ENCODE assay signal across 12 cellular contexts in genomic region chr13:46389457-46389856, GRCh38. TPM values are rescaled to one million over a fixed set of nuclear protein-coding genes. Genes with fewer than 3 reads are reported as not detected.
A peak's percentile ranks its signal among the peaks of the same experiment; 100 is the strongest.
DNase-seq lines count a peak whose midpoint lies in the region; ATAC-seq and TF ChIP-seq lines count a peak whose summit lies in the region.
"Had no signal": no experiment of that assay in that cellular context is flagged by ENCODE, and none has a peak within 500 bp of the region (broad histone marks: within the 10 kb centered on the region; RNA-seq: fewer than 3 reads in every experiment).

No MANE protein-coding gene starts in this region.

- H3K27me3 ChIP-seq in Caco-2 (replicated peaks; ENCODE audit: control insufficient read depth, insufficient read depth, low read length) (no peaks in the 10 kb centered on the region), OCI-LY1 (ENCODE audit: insufficient read depth, low read length) (no peaks in the 10 kb centered on the region), endodermal cell (ENCODE audit: control insufficient read depth, insufficient read depth, low read length, poor library complexity, severe bottlenecking) (peaks cover 59% of the 10 kb centered on the region), sigmoid colon (peaks cover 4 to 36% (median 18%) of the 10 kb centered on the region in 3 donors)

- WGBS in endodermal cell (ENCODE audit: insufficient coverage in 1 of 2, insufficient read length in 1 of 2), 2 experiments = 75 to 86% methylated on average over 5 of the region's 5 CpGs
- 16 to 49% methylated on average over 5 of the region's 5 CpGs for WGBS in sigmoid colon, 2 donors

- H4K20me1 ChIP-seq in OCI-LY1 (ENCODE audit: insufficient read depth, low read length) = no peaks in the 10 kb centered on the region

- CTCF ChIA-PET in Caco-2 (lab: Charles Lee) = no interaction called here

- H3K9me3 Mint-ChIP-seq in Caco-2 (ENCODE audit: unreplicated experiment) (no peaks in the 10 kb centered on the region), endodermal cell (no peaks in the 10 kb centered on the region)
- no peaks in the 10 kb centered on the region for H3K9me3 Mint-ChIP-seq in naive thymus-derived CD8-positive, alpha-beta T cell

- H3K9ac ChIP-seq in OCI-LY1 (ENCODE audit: low read length) (peak overlapping the region; percentile 98), endodermal cell (ENCODE audit: extremely low read depth, low read length, poor library complexity, severe bottlenecking) (no peak overlapping the region)

- H3K9me3 ChIP-seq in Caco-2 (no peaks in the 10 kb centered on the region), OCI-LY1 (ENCODE audit: low read length) (no peaks in the 10 kb centered on the region), endodermal cell (ENCODE audit: control insufficient read depth, low read length) (no peaks in the 10 kb centered on the region), sigmoid colon (no peaks in the 10 kb centered on the region)

- H3K27ac ChIP-seq in OCI-LY1 (ENCODE audit: low read depth, low read length, poor library complexity, severe bottlenecking) = peak overlapping the region; percentile 94
- peak overlapping the region; percentile 47 for H3K27ac ChIP-seq in endodermal cell (ENCODE audit: low read depth, low read length)
- H3K27ac ChIP-seq in sigmoid colon = peak overlapping the region in 3 of 4 donors; percentile 42 to 58 (median 42)

- peaks cover 42% of the 10 kb centered on the region for H3K79me2 ChIP-seq in OCI-LY1 (ENCODE audit: insufficient read depth, low read length)

- peaks cover 36% of the 10 kb centered on the region for H3K4me1 ChIP-seq in Caco-2
- peaks cover 77% of the 10 kb centered on the region for H3K4me1 ChIP-seq in OCI-LY1 (ENCODE audit: insufficient read depth, low read length, severe bottlenecking)
- no peaks in the 10 kb centered on the region for H3K4me1 ChIP-seq in endodermal cell (ENCODE audit: control insufficient read depth, insufficient read depth, low read length)
- H3K4me1 ChIP-seq in sigmoid colon = peaks cover 0 to 11% (median 4%) of the 10 kb centered on the region in 4 donors

- DNase-seq in Caco-2 = no peak
- no peak for DNase-seq in endodermal cell
- DNase-seq in sigmoid colon = no peak
- DNase-seq in naive thymus-derived CD8-positive, alpha-beta T cell = no peak
- DNase-seq in putamen (ENCODE audit: low spot score) = no peak
- no peak for DNase-seq in AML-193 (lab: John Stamatoyannopoulos, UW)
- DNase-seq: activated gamma-delta T cell treated with Interleukin-2 at 50 U/mL for 16 hours; effector CD4-positive, alpha-beta T cell; NCI-H1092; NK-92 treated with Interleukin-12 subunit alpha and Interleukin-12 subunit beta, amount 100 ng/mL, for 24 hours had no signal

- no TSS peak for BruUV-seq in Caco-2 (replicated peaks; lab: Mats Ljungman, UMichigan)

- H3K4me2 ChIP-seq in OCI-LY1 (ENCODE audit: low read length) = peak overlapping the region; percentile 84

- peak overlapping the region; percentile 85 for H3K4me3 Mint-ChIP-seq in Caco-2 (ENCODE audit: unreplicated experiment)
- H3K4me3 Mint-ChIP-seq in endodermal cell = no peak overlapping the region
- H3K4me3 Mint-ChIP-seq in naive thymus-derived CD8-positive, alpha-beta T cell = peak overlapping the region in 4 of 10 donors; percentile 17 to 50 (median 40)

- TF ChIP-seq POLR2A in sigmoid colon (IDR thresholded peaks at IDR 0.05) = no peak

- H3K9me2 ChIP-seq in OCI-LY1 (ENCODE audit: low read depth, low read length) = no peaks in the 10 kb centered on the region

- no peak overlapping the region for H2AFZ ChIP-seq in OCI-LY1 (ENCODE audit: low read length)

- intact Hi-C loops in Caco-2 (cut with micrococcal nuclease; ENCODE audit: unreplicated experiment) = loop anchor here (2.0 kb wide), 1 partner anchor 69 kb away; no protein-coding TSS in a partner anchor
- intact Hi-C loops in sigmoid colon (cut with DNase I) = no loop called here

- peaks cover 39% of the 10 kb centered on the region for H3K4me1 Mint-ChIP-seq in Caco-2 (ENCODE audit: low read depth, unreplicated experiment)
- H3K4me1 Mint-ChIP-seq in endodermal cell = peaks cover 9% of the 10 kb centered on the region
- H3K4me1 Mint-ChIP-seq in naive thymus-derived CD8-positive, alpha-beta T cell = peaks cover 11 to 68% (median 31%) of the 10 kb centered on the region in 4 donors

- POLR2A ChIA-PET in Caco-2 (lab: Charles Lee) = no interaction called here
- POLR2A ChIA-PET in naive thymus-derived CD8-positive, alpha-beta T cell (lab: Charles Lee) = no interaction called here

- no peaks in the 10 kb centered on the region for H3K36me3 Mint-ChIP-seq in Caco-2 (ENCODE audit: insufficient read depth, unreplicated experiment)
- H3K36me3 Mint-ChIP-seq in endodermal cell (ENCODE audit: low read depth) = no peaks in the 10 kb centered on the region
- no peaks in the 10 kb centered on the region for H3K36me3 Mint-ChIP-seq in naive thymus-derived CD8-positive, alpha-beta T cell

- TF ChIP-seq EP300 in sigmoid colon (IDR thresholded peaks at IDR 0.05) = no peak

- no peak for TF ChIP-seq CTCF in Caco-2 (IDR thresholded peaks at IDR 0.05; ENCODE audit: insufficient read depth in 1 of 2, low read depth in 1 of 2, low read length in 1 of 2, severe bottlenecking in 1 of 2, unreplicated experiment in 1 of 2)
- TF ChIP-seq CTCF in OCI-LY1 (IDR thresholded peaks at IDR 0.05; ENCODE audit: low read length) = no peak
- no peak for TF ChIP-seq CTCF in endodermal cell (conservative IDR thresholded peaks at IDR 0.05)
- no peak for TF ChIP-seq CTCF in sigmoid colon (IDR thresholded peaks at IDR 0.05)

- peaks cover 13% of the 10 kb centered on the region; the same call in 1 of the 2 replicates for H3F3A ChIP-seq in OCI-LY1 (ENCODE audit: insufficient read depth, low read length)

- H3K36me3 ChIP-seq in Caco-2 (ENCODE audit: control insufficient read depth, insufficient read depth, low read length) (no peaks in the 10 kb centered on the region), OCI-LY1 (ENCODE audit: insufficient read depth, low read length) (peaks cover 23% of the 10 kb centered on the region), endodermal cell (ENCODE audit: control insufficient read depth, insufficient read depth, low read length) (no peaks in the 10 kb centered on the region), sigmoid colon (no peaks in the 10 kb centered on the region)

- no peak overlapping the region for H3K4me3 ChIP-seq in Caco-2 (ENCODE audit: low read depth, low read length)
- H3K4me3 ChIP-seq in OCI-LY1 (ENCODE audit: low read depth, low read length, poor library complexity, severe bottlenecking) = peak overlapping the region; percentile 89
- H3K4me3 ChIP-seq in endodermal cell (ENCODE audit: low read length) = no peak overlapping the region
- H3K4me3 ChIP-seq in sigmoid colon = no peak overlapping the region

- peak overlapping the region; percentile 56 for H3K27ac Mint-ChIP-seq in Caco-2 (ENCODE audit: unreplicated experiment)
- no peak overlapping the region for H3K27ac Mint-ChIP-seq in endodermal cell
- peak overlapping the region in 5 of 10 donors; percentile 43 to 76 (median 56) for H3K27ac Mint-ChIP-seq in naive thymus-derived CD8-positive, alpha-beta T cell

- ATAC-seq in HG03139 (IDR thresholded peaks at IDR 0.05; ENCODE audit: unreplicated experiment) = no peak
- no peak for ATAC-seq in naive thymus-derived CD8-positive, alpha-beta T cell

- no peaks in the 10 kb centered on the region for H3K27me3 Mint-ChIP-seq in Caco-2 (ENCODE audit: insufficient read depth, unreplicated experiment)
- peaks cover 61% of the 10 kb centered on the region for H3K27me3 Mint-ChIP-seq in endodermal cell (ENCODE audit: insufficient read depth)
- H3K27me3 Mint-ChIP-seq in naive thymus-derived CD8-positive, alpha-beta T cell = peaks cover 16 to 31% (median 20%) of the 10 kb centered on the region in 5 donors

RNA-seq across cellular contexts. Expression of gene RUBCNL, which starts 2.4 kb away (rescaled TPM):
- total RNA-seq in Caco-2 (2022) (14.0 and 16.0 TPM in 2 replicates), endodermal cell (1 to 10 TPM; 3.1 to 3.6 TPM), sigmoid colon (1 to 10 TPM; 1.4 to 2.9 (median 2.2) TPM)
- 3.0 TPM for polyA plus RNA-seq in endodermal cell (2013, experiment 1 of 2)
- 1.9 TPM for polyA plus RNA-seq in endodermal cell (2013, experiment 2 of 2)
- 10 to 100 TPM in 1 of 3 donors, 1 to 10 TPM in 2; 7.6 to 26.9 (median 9.0) TPM for polyA plus RNA-seq in sigmoid colon
- total RNA-seq in naive thymus-derived CD8-positive, alpha-beta T cell = 10 to 100 TPM in 1 of 2 experiments, 1 to 10 TPM in 1; 9.7 to 10.6 TPM
- polyA plus RNA-seq in naive thymus-derived CD8-positive, alpha-beta T cell = under 1 TPM in 2 of 3 donors, not detected in 1; 0.12 to 0.57 TPM

Comparison
In these comparisons a context has a peak if more than half of its experiments do, and no peak if none do; other contexts are left out.
1. H3K27ac ChIP-seq: peak in every context shown above with its lines; median percentile 94 in OCI-LY1; 47 in endodermal cell; 42 in sigmoid colon.